In genomic region chr15:72670656-72671352, GRCh38 we compare ENCODE assay signal across 8 cellular contexts. TPM values are rescaled to one million over a fixed set of nuclear protein-coding genes. Genes with fewer than 3 reads are reported as not detected.
DNase-seq lines count a peak whose midpoint lies in the region; ATAC-seq, FAIRE-seq and TF ChIP-seq lines count a peak whose summit lies in the region.
"Not testable (repeated sequence)": the region's sequence is repeated elsewhere in the genome, so short reads cannot be mapped to it uniquely, and the experiment has no call there.

No MANE protein-coding gene starts in this region.

- not testable (repeated sequence) for H3K9me2 ChIP-seq in HCT116 (ENCODE audit: insufficient read depth)

- ATAC-seq in HCT116 (peak; percentile 98), sciatic nerve (peak; percentile 87), upper lobe of right lung (peak; percentile 99)
- ATAC-seq in activated CD8-positive, alpha-beta T cell treated with anti-CD3 and anti-CD28 coated beads for 36 hours: peak; percentile 97

- 0 out of 2 replicates have a peak, but pooled peaks have one; percentile 18 for TF ChIP-seq RAD21 in HCT116 (IDR thresholded peaks at IDR 0.05; ENCODE audit: low read depth)

- H3K27me3 Mint-ChIP-seq in activated CD8-positive, alpha-beta T cell treated with anti-CD3 and anti-CD28 coated beads for 36 hours: not testable (repeated sequence)

- DNase-seq in GM12891 (ENCODE audit: insufficient read length, low spot score) (peak; percentile 40), HCT116 (ENCODE audit: low read depth, low spot score) (peak; percentile 76), colonic mucosa (peak; percentile 89), inferior parietal cortex (ENCODE audit: extremely low spot score) (peak; percentile 40), sciatic nerve (ENCODE audit: low spot score) (peak; percentile 78), upper lobe of right lung (peak; percentile 91)
- DNase-seq in activated CD8-positive, alpha-beta T cell treated with anti-CD3 and anti-CD28 coated beads for 36 hours: peak; percentile 89

- not testable (repeated sequence) for H3K4me1 Mint-ChIP-seq in activated CD8-positive, alpha-beta T cell treated with anti-CD3 and anti-CD28 coated beads for 36 hours (ENCODE audit: low read depth)

- H4K20me1 ChIP-seq in HCT116 (ENCODE audit: insufficient read depth): not testable (repeated sequence)

- H3K9me3 ChIP-seq in HCT116 (ENCODE audit: control insufficient read depth in 1 of 2, insufficient read depth in 1 of 2, low read depth in 1 of 2, low read length in 2 of 2); colonic mucosa; upper lobe of right lung: not testable (repeated sequence)

- FAIRE-seq in GM12891 (lab: Jason Lieb, UNC): peak; percentile 93

- H3K27ac Mint-ChIP-seq in activated CD8-positive, alpha-beta T cell treated with anti-CD3 and anti-CD28 coated beads for 36 hours: not testable (repeated sequence)

- TF ChIP-seq POLR2A in GM12891 (IDR thresholded peaks at IDR 0.05; ENCODE audit: low read depth, low read length); HCT116 (IDR thresholded peaks at IDR 0.05; ENCODE audit: borderline replicate concordance, extremely low read depth, insufficient read depth, insufficient read length): not testable (repeated sequence)

- H3K27ac ChIP-seq in HCT116 (ENCODE audit: low read depth, low read length): peak overlapping the region; percentile 3; the same call in 1 of the 2 replicates
- H3K27ac ChIP-seq in colonic mucosa, upper lobe of right lung: not testable (repeated sequence)

- POLR2A ChIA-PET in HCT116 (lab: Charles Lee): interaction anchor here (1.3 kb wide), 1 partner anchor 10 kb away, joined by 3 read pairs; no protein-coding TSS in a partner anchor
- POLR2A ChIA-PET in activated CD8-positive, alpha-beta T cell treated with anti-CD3 and anti-CD28 coated beads for 36 hours (lab: Charles Lee): not testable (repeated sequence)

- H3K36me3 ChIP-seq in HCT116 (ENCODE audit: control insufficient read depth in 1 of 2, insufficient read depth in 2 of 2, low read length in 2 of 2); colonic mucosa; upper lobe of right lung: not testable (repeated sequence)

- H3K9me3 Mint-ChIP-seq in activated CD8-positive, alpha-beta T cell treated with anti-CD3 and anti-CD28 coated beads for 36 hours: not testable (repeated sequence)

- not testable (repeated sequence) for BruUV-seq in HCT116 (replicated peaks; lab: Mats Ljungman, UMichigan)

- RAD21 ChIA-PET in HCT116 (lab: Charles Lee; ENCODE audit: low non-redundant PET in 1 of 2, low total read pairs in 2 of 2, uncharacterized antibody in 2 of 2, unreplicated experiment in 2 of 2): interaction anchor here (0.7 to 1.2 kb wide), 2 partner anchors 71 to 358 kb away, joined by 3 to 6 read pairs; no protein-coding TSS in a partner anchor

- intact Hi-C loops in HCT116 (cut with micrococcal nuclease); sciatic nerve (cut with DNase I); upper lobe of right lung (cut with DNase I): not testable (repeated sequence)
- intact Hi-C loops in activated CD8-positive, alpha-beta T cell treated with anti-CD3 and anti-CD28 coated beads for 36 hours (cut with micrococcal nuclease): loop anchor here (10.0 kb wide), 1 partner anchor 76 kb away; no protein-coding TSS in a partner anchor
- intact Hi-C loops in colonic mucosa (cut with DNase I): loop anchor here (10.0 kb wide), 1 partner anchor 66 kb away; no protein-coding TSS in a partner anchor

- H3K79me2 ChIP-seq in HCT116 (ENCODE audit: insufficient read depth, low read length): not testable (repeated sequence)

- CTCF ChIA-PET in HCT116 (lab: Charles Lee): interaction anchor here (0.6 to 1.8 kb wide), 11 partner anchors 13 to 632 kb away, joined by 3 to 28 read pairs (median 3); partner anchors contain the start of genes BBS4 and HIGD2B
- CTCF ChIA-PET in activated CD8-positive, alpha-beta T cell treated with anti-CD3 and anti-CD28 coated beads for 36 hours (lab: Charles Lee): interaction anchor here (0.6 to 2.2 kb wide), 20 partner anchors 10 to 503 kb away, joined by 3 to 28 read pairs (median 4); partner anchors contain the start of genes BBS4 and HIGD2B

- peak overlapping the region; percentile 83 for H2AFZ ChIP-seq in HCT116 (ENCODE audit: low read depth, low read length, poor library complexity, severe bottlenecking)

- H3K36me3 Mint-ChIP-seq in activated CD8-positive, alpha-beta T cell treated with anti-CD3 and anti-CD28 coated beads for 36 hours (ENCODE audit: low read depth): not testable (repeated sequence)

- peak overlapping the region; percentile 84 for H3K4me2 ChIP-seq in HCT116 (ENCODE audit: low read length)

- H3K4me3 Mint-ChIP-seq in activated CD8-positive, alpha-beta T cell treated with anti-CD3 and anti-CD28 coated beads for 36 hours: peak overlapping the region; percentile 62

- peak overlapping the region; percentile 30 to 54 for H3K4me3 ChIP-seq in HCT116 (replicated peaks in 1 of 2; ENCODE audit: low read depth in 1 of 2, low read length in 2 of 2)
- H3K4me3 ChIP-seq in colonic mucosa: not testable (repeated sequence)
- peak overlapping the region; percentile 28 for H3K4me3 ChIP-seq in upper lobe of right lung

- not testable (repeated sequence) for H3K4me1 ChIP-seq in HCT116 (ENCODE audit: control insufficient read depth in 1 of 2, insufficient read depth in 2 of 2, low read length in 2 of 2); colonic mucosa; upper lobe of right lung

- peak; percentile 67 to 89 (median 84) for TF ChIP-seq CTCF in HCT116 (IDR thresholded peaks at IDR 0.05 in 2 of 3, conservative IDR thresholded peaks at IDR 0.05 in 1 of 3; ENCODE audit: borderline replicate concordance in 1 of 3, insufficient read depth in 1 of 3, low read depth in 2 of 3, low read length in 2 of 3)
- TF ChIP-seq CTCF in LNCAP (IDR thresholded peaks at IDR 0.05): peak; percentile 77
- peak; percentile 60 for TF ChIP-seq CTCF in activated CD8-positive, alpha-beta T cell treated with anti-CD3 and anti-CD28 coated beads for 36 hours (IDR thresholded peaks at IDR 0.05)
- TF ChIP-seq CTCF in colonic mucosa (IDR thresholded peaks at IDR 0.05): peak; percentile 68
- TF ChIP-seq CTCF in upper lobe of right lung (IDR thresholded peaks at IDR 0.05): peak; percentile 70

- H3K27me3 ChIP-seq in HCT116 (ENCODE audit: insufficient read depth, low read length); colonic mucosa: not testable (repeated sequence)
- H3K27me3 ChIP-seq in upper lobe of right lung: peaks cover 10% of the 10 kb centered on the region

- not testable (repeated sequence) for H3K9ac ChIP-seq in HCT116 (ENCODE audit: low read length); colonic mucosa (ENCODE audit: low read depth in 2 of 2, low read length in 2 of 2)

TF ChIP-seq in HCT116, 20 proteins besides CTCF, POLR2A, EP300 and RAD21:
- TF ChIP-seq POLR2AphosphoS5 (IDR thresholded peaks at IDR 0.05; ENCODE audit: low read depth, low read length): 0 out of 2 replicates have a peak, but pooled peaks have one; percentile 24

RNA-seq across cellular contexts. Expression of gene HIGD2B, which starts 15.2 kb away (rescaled TPM):
- not detected for polyA plus RNA-seq in GM12891 (2012; ENCODE audit: low read depth, missing spikeins)
- total RNA-seq in HCT116 (2021; ENCODE audit: unreplicated experiment) (0.27 TPM), colonic mucosa (not detected), sciatic nerve (not detected), upper lobe of right lung (not detected)
- polyA plus RNA-seq in HCT116 (2012): not detected in 2 replicates
- under 1 TPM; 0.27 to 0.32 TPM for total RNA-seq in activated CD8-positive, alpha-beta T cell treated with anti-CD3 and anti-CD28 coated beads for 36 hours

RNA-seq across cellular contexts. Expression of gene BBS4, which starts 15.2 kb away (rescaled TPM):
- polyA plus RNA-seq in GM12891 (2012; ENCODE audit: low read depth, missing spikeins): 8.9 TPM
- total RNA-seq in HCT116 (2021; ENCODE audit: unreplicated experiment): 10.0 TPM
- 5.8 and 7.6 TPM in 2 replicates for polyA plus RNA-seq in HCT116 (2012)
- 10 to 100 TPM; 10.8 to 11.4 TPM for total RNA-seq in activated CD8-positive, alpha-beta T cell treated with anti-CD3 and anti-CD28 coated beads for 36 hours
- 10 to 100 TPM; 10.7 to 13.7 TPM for total RNA-seq in colonic mucosa
- total RNA-seq in sciatic nerve: 28.9 TPM
- 18.1 TPM for total RNA-seq in upper lobe of right lung

RNA-seq across cellular contexts. Expression of gene GOLGA6B, which starts 16.3 kb away (rescaled TPM):
- not detected for polyA plus RNA-seq in GM12891 (2012; ENCODE audit: low read depth, missing spikeins)
- total RNA-seq in HCT116 (2021; ENCODE audit: unreplicated experiment) (0.10 TPM), colonic mucosa (not detected), sciatic nerve (not detected), upper lobe of right lung (not detected)
- polyA plus RNA-seq in HCT116 (2012): 0.03 TPM in 1 of 2 replicates, not detected in the other
- not detected for total RNA-seq in activated CD8-positive, alpha-beta T cell treated with anti-CD3 and anti-CD28 coated beads for 36 hours

Comparison
In these comparisons a context has a peak if more than half of its experiments do, and no peak if none do; other contexts are left out.
1. DNase-seq: peak in every context shown above with its lines; median percentile 91 in upper lobe of right lung; 89 in activated CD8-positive, alpha-beta T cell treated with anti-CD3 and anti-CD28 coated beads for 36 hours; 89 in colonic mucosa; 78 in sciatic nerve; 76 in HCT116; 40 in GM12891; 40 in inferior parietal cortex.